27 cellular contexts compared by ENCODE assay signal in the genomic region with DNA sequence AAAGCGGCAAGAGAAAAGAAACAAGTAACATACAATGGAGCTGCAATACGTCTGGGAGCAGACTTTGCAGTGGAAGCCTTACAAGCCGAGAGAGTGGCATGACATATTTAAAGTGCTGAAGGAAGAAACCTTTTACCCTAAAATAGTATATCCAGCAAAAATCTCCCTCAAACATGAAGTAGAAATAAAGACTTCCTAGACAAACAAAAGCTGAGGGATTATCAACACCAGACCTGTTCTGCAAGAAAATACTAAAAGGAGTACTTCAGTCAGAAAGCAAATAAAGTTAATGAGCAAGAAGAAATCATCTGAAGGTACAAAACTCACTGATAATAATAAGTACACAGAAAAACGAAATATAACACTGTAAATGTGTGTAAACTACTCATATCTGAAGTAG.
"Had no signal": no experiment of that assay in that cellular context is flagged by ENCODE, and none has a peak within 500 bp of the region (broad histone marks: within the 10 kb centered on the region; RNA-seq: fewer than 3 reads in every experiment).

No MANE protein-coding gene starts in this region.

- H3K9me3 ChIP-seq: lower lobe of right lung, pancreas, prostate gland, testis, thyroid gland, transverse colon, vagina had no signal

- H3K27ac ChIP-seq: lower lobe of right lung, pancreas, prostate gland, skin epidermis, stomach, testis, thyroid gland, transverse colon, upper lobe of left lung, vagina had no signal

- H3K27me3 ChIP-seq: pancreas, stomach, testis, thyroid gland, transverse colon, upper lobe of left lung, vagina had no signal

- H3K4me1 ChIP-seq: lower lobe of right lung, pancreas, prostate gland, stomach, testis, thyroid gland, transverse colon, upper lobe of left lung, vagina had no signal

- H3K4me3 ChIP-seq: lower lobe of right lung, pancreas, prostate gland, skin epidermis, stomach, testis, thyroid gland, transverse colon, upper lobe of left lung, vagina had no signal

- ATAC-seq: left cardiac atrium; left lobe of liver; lower lobe of right lung; naive thymus-derived CD8-positive, alpha-beta T cell; pancreas; right cardiac atrium; sciatic nerve; stimulated activated naive B cell treated with anti-CD40 and anti-IgM and Interleukin-4, amounts not matched to agents 10 μg/mL and 1 μg/mL and 100 μg/mL, for 72 hours; stimulated activated naive CD8-positive, alpha-beta T cell treated with anti-CD3 and anti-CD28 coated beads, Interleukin-15, Interleukin-2, amounts not matched to agents 100 U/mL and 50 U/mL, for 24 hours had no signal

- H3K36me3 ChIP-seq: lower lobe of right lung, pancreas, prostate gland, stomach, thyroid gland, transverse colon, upper lobe of left lung, vagina had no signal

- DNase-seq: kidney glomerular epithelial cell; left cardiac atrium; lower lobe of right lung; mammary epithelial cell; mesenchymal stem cell; naive thymus-derived CD8-positive, alpha-beta T cell; nucleus accumbens; pancreas; posterior cingulate gyrus; retina; right cardiac atrium; stimulated activated CD4-positive, alpha-beta T cell treated with anti-CD3 and anti-CD28 coated beads, Interleukin-12 subunit alpha, Interleukin-12 subunit beta, amount 100 ng/mL, for 4 hours; stimulated activated CD4-positive, alpha-beta T cell treated with anti-CD3 and anti-CD28 coated beads, Interleukin-15, amount 100 ng/mL, for 24 hours; stimulated activated CD4-positive, alpha-beta T cell treated with anti-CD3 and anti-CD28 coated beads, Interleukin-2, amount 100 ng/mL, for 24 hours; stimulated activated CD4-positive, alpha-beta T cell treated with anti-CD3 and anti-CD28 coated beads, Interleukin-4, amount 100 ng/mL, for 1 hour; stimulated activated naive B cell treated with anti-CD40 and anti-IgM and Interleukin-4, amounts not matched to agents 10 μg/mL and 1 μg/mL and 100 μg/mL, for 72 hours; stimulated activated naive CD8-positive, alpha-beta T cell treated with anti-CD3 and anti-CD28 coated beads, Interleukin-15, Interleukin-2, amounts not matched to agents 100 U/mL and 50 U/mL, for 24 hours; stomach; testis; thyroid gland; transverse colon; upper lobe of left lung had no signal
